1 cellular context compared by ENCODE assay signal in the genomic region with DNA sequence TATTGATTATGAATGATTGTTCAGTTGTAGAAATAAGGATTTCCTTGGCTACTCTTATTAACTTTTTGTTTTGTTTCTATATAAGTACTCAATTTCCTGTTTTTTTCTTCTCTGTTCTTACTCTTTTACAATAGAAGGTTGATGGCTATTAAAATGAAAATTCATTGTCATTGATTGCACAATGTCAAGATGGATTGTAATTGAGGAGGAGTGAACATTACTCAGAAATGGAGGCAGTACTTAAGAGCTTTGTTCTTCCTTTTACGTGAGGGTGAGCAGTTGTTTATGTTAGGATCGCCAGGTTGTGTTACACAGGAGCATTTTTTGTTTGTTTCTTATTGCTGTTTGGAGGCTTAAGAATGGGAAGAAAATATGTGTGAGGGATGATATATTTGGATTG.
TF ChIP-seq lines count a peak whose summit lies in the region.

No MANE protein-coding gene starts in this region.

TF ChIP-seq in HCT116, 20 proteins besides CTCF, POLR2A, EP300 and RAD21 (continued from another document):
- TF ChIP-seq FOSL1 (IDR thresholded peaks at IDR 0.05; ENCODE audit: low read depth) (no peak), CBX3 (IDR thresholded peaks at IDR 0.05; ENCODE audit: low read depth) (no peak)
TF ChIP-seq in HCT116: peak in this region for 2.
